Comparison of ENCODE assay signal across 13 cellular contexts in genomic region chr9:95057121-95057520, GRCh38.
A peak's percentile ranks its signal among the peaks of the same experiment; 100 is the strongest.
DNase-seq lines count a peak whose midpoint lies in the region; ATAC-seq and TF ChIP-seq lines count a peak whose summit lies in the region.
"Had no signal": no experiment of that assay in that cellular context is flagged by ENCODE, and none has a peak within 500 bp of the region (broad histone marks: within the 10 kb centered on the region; RNA-seq: fewer than 3 reads in every experiment).

No MANE protein-coding gene starts in this region.

- H3K4me3 ChIP-seq in heart left ventricle = peak overlapping the region in 9 of 12 donors; percentile 23 to 50 (median 32)
- peak overlapping the region in 54 of 59 donors; percentile 2 to 64 (median 35) for H3K4me3 ChIP-seq in dorsolateral prefrontal cortex
- peak overlapping the region; percentile 36 to 52 for H3K4me3 ChIP-seq in muscle layer of colon (ENCODE audit: low read depth in 1 of 2, low read length in 2 of 2)
- H3K4me3 ChIP-seq in vagina = peak overlapping the region; percentile 30 to 32

- peaks cover 3% of the 10 kb centered on the region for H3K27me3 Mint-ChIP-seq in activated naive CD8-positive, alpha-beta T cell treated with anti-CD3 and anti-CD28 coated beads for 36 hours
- H3K27me3 Mint-ChIP-seq: activated T-helper 17 cell treated with anti-CD3 and anti-CD28 coated beads, Interleukin-2, amount 50 U/mL, for 72 hours had no signal

- H3K36me3 ChIP-seq in heart left ventricle (peaks cover 0 to 33% (median 13%) of the 10 kb centered on the region in 9 donors), muscle layer of colon (ENCODE audit: insufficient read depth, low read length) (peaks cover 19% of the 10 kb centered on the region), vagina (peaks cover 0 to 17% of the 10 kb centered on the region in 2 donors)

- H3K9me3 ChIP-seq in heart left ventricle = no peaks in the 10 kb centered on the region
- no peaks in the 10 kb centered on the region for H3K9me3 ChIP-seq in muscle layer of colon (ENCODE audit: low read length)
- H3K9me3 ChIP-seq in vagina = no peaks in the 10 kb centered on the region

- no peaks in the 10 kb centered on the region for H3K4me1 Mint-ChIP-seq in activated naive CD8-positive, alpha-beta T cell treated with anti-CD3 and anti-CD28 coated beads for 36 hours
- H3K4me1 Mint-ChIP-seq: activated T-helper 17 cell treated with anti-CD3 and anti-CD28 coated beads, Interleukin-2, amount 50 U/mL, for 72 hours had no signal

- no peak overlapping the region for H3K27ac Mint-ChIP-seq in activated naive CD8-positive, alpha-beta T cell treated with anti-CD3 and anti-CD28 coated beads for 36 hours
- H3K27ac Mint-ChIP-seq: activated T-helper 17 cell treated with anti-CD3 and anti-CD28 coated beads, Interleukin-2, amount 50 U/mL, for 72 hours had no signal

- TF ChIP-seq POLR2A in heart left ventricle (IDR thresholded peaks at IDR 0.05) (no peak), vagina (IDR thresholded peaks at IDR 0.05) (no peak)

- ATAC-seq in heart left ventricle = peak in 2 of 4 donors; percentile 17 to 29
- ATAC-seq in Right ventricle myocardium superior (ENCODE audit: poor library complexity) = no peak
- no peak for ATAC-seq in HG03520 (IDR thresholded peaks at IDR 0.05; ENCODE audit: unreplicated experiment)
- ATAC-seq: activated T-helper 17 cell treated with anti-CD3 and anti-CD28 coated beads, Interleukin-2, amount 50 U/mL, for 72 hours; esophagus mucosa had no signal

- no peak overlapping the region for H3K4me3 Mint-ChIP-seq in activated naive CD8-positive, alpha-beta T cell treated with anti-CD3 and anti-CD28 coated beads for 36 hours
- H3K4me3 Mint-ChIP-seq: activated T-helper 17 cell treated with anti-CD3 and anti-CD28 coated beads, Interleukin-2, amount 50 U/mL, for 72 hours had no signal

- peaks cover 5% of the 10 kb centered on the region for H3K36me3 Mint-ChIP-seq in activated naive CD8-positive, alpha-beta T cell treated with anti-CD3 and anti-CD28 coated beads for 36 hours

- intact Hi-C loops in heart left ventricle (cut with DNase I) (loop anchor here in 1 of 10 donors (2.0 kb wide), 1 partner anchor 20 kb away; no protein-coding TSS in a partner anchor), Right ventricle myocardium superior (cut with DNase I) (no loop called here), dorsolateral prefrontal cortex (cut with DNase I) (no loop called here), vagina (cut with DNase I) (loop anchor here (2.0 to 10.0 kb wide), 2 partner anchors 16 to 52 kb away; no protein-coding TSS in a partner anchor)

- H3K9me3 Mint-ChIP-seq in activated naive CD8-positive, alpha-beta T cell treated with anti-CD3 and anti-CD28 coated beads for 36 hours = no peaks in the 10 kb centered on the region
- H3K9me3 Mint-ChIP-seq: activated T-helper 17 cell treated with anti-CD3 and anti-CD28 coated beads, Interleukin-2, amount 50 U/mL, for 72 hours had no signal

- H3K27ac ChIP-seq in heart left ventricle (peak overlapping the region; percentile 20 to 86 (median 75)), dorsolateral prefrontal cortex (peak overlapping the region; percentile 45 to 100 (median 91)), muscle layer of colon (ENCODE audit: low read depth, low read length) (peak overlapping the region; percentile 79), vagina (peak overlapping the region; percentile 95)
- H3K27ac ChIP-seq: C4-2B had no signal

- no peak for TF ChIP-seq CTCF in heart left ventricle (IDR thresholded peaks at IDR 0.05)
- TF ChIP-seq CTCF in dorsolateral prefrontal cortex (IDR thresholded peaks at IDR 0.05 in 54 of 56, conservative IDR thresholded peaks at IDR 0.05 in 2 of 56; ENCODE audit: low read depth in 1 of 56, partially characterized antibody in 56 of 56) = no peak
- TF ChIP-seq CTCF in vagina (IDR thresholded peaks at IDR 0.05) = no peak

- H3K27me3 ChIP-seq in heart left ventricle (no peaks in the 10 kb centered on the region), dorsolateral prefrontal cortex (no peaks in the 10 kb centered on the region), muscle layer of colon (ENCODE audit: control insufficient read depth in 1 of 2, insufficient read depth in 2 of 2, low read length in 2 of 2) (no peaks in the 10 kb centered on the region), vagina (no peaks in the 10 kb centered on the region)

- peak overlapping the region; percentile 25 for H3K9ac ChIP-seq in muscle layer of colon (ENCODE audit: low read length)

- WGBS in heart left ventricle, 4 donors = 28 to 37% (median 29%) methylated on average over 10 of the region's 10 CpGs

- peaks cover 11 to 98% (median 83%) of the 10 kb centered on the region in 12 donors for H3K4me1 ChIP-seq in heart left ventricle
- H3K4me1 ChIP-seq in muscle layer of colon (ENCODE audit: insufficient read depth, low read length) = peaks cover 85% of the 10 kb centered on the region
- peaks cover 90% of the 10 kb centered on the region for H3K4me1 ChIP-seq in vagina

- DNase-seq in heart left ventricle = no peak
- DNase-seq in Right ventricle myocardium superior = no peak
- no peak for DNase-seq in dorsolateral prefrontal cortex
- peak in 1 of 2 donors; percentile 16 for DNase-seq in vagina (ENCODE audit: extremely low spot score in 2 of 2)
- no peak for DNase-seq in activated naive CD8-positive, alpha-beta T cell treated with anti-CD3 and anti-CD28 coated beads for 36 hours
- no peak for DNase-seq in putamen (ENCODE audit: low spot score)
- DNase-seq: KBM-7; stimulated activated naive CD4-positive, alpha-beta T cell treated with Interleukin-2 at 50 U/mL for 16 hours had no signal
